In genomic region chr20:38354227-38354626, GRCh38 we compare ENCODE assay signal across 23 cellular contexts. TPM values are rescaled to one million over a fixed set of nuclear protein-coding genes. Genes with fewer than 3 reads are reported as not detected.
A peak's percentile ranks its signal among the peaks of the same experiment; 100 is the strongest.
DNase-seq lines count a peak whose midpoint lies in the region; ATAC-seq, FAIRE-seq and TF ChIP-seq lines count a peak whose summit lies in the region.
"Had no signal": no experiment of that assay in that cellular context is flagged by ENCODE, and none has a peak within 500 bp of the region (broad histone marks: within the 10 kb centered on the region; RNA-seq: fewer than 3 reads in every experiment).

No MANE protein-coding gene starts in this region.

- no peak overlapping the region for H2AFZ ChIP-seq in H9 (ENCODE audit: low read length)
- no peak overlapping the region for H2AFZ ChIP-seq in HepG2 (ENCODE audit: low read length)
- H2AFZ ChIP-seq in neuronal stem cell (ENCODE audit: low read length), result no peak overlapping the region
- H2AFZ ChIP-seq in SK-N-SH (ENCODE audit: low read depth), result no peak overlapping the region
- H2AFZ ChIP-seq: GM23248 had no signal

- intact Hi-C loops in HepG2 (cut with micrococcal nuclease; ENCODE audit: unreplicated experiment), result no loop called here

- no peak overlapping the region for H2BK12ac ChIP-seq in H9 (ENCODE audit: insufficient read length, low read depth, low read length)
- peak overlapping the region; percentile 69 for H2BK12ac ChIP-seq in neuronal stem cell (ENCODE audit: low read length)

- H3K79me2 ChIP-seq in H9 (ENCODE audit: insufficient read depth, low read length), result no peaks in the 10 kb centered on the region
- no peaks in the 10 kb centered on the region for H3K79me2 ChIP-seq in HepG2 (ENCODE audit: insufficient read depth, low read length)
- H3K79me2 ChIP-seq in SK-N-SH (ENCODE audit: insufficient read depth), result no peaks in the 10 kb centered on the region

- in situ Hi-C loops in HepG2 (cut with HindIII; ENCODE audit: extremely low pct_ligation_motif_present, low pct_unique_long_range_greater_than_20kb), result no loop called here

- peaks cover 7% of the 10 kb centered on the region; the same call in 1 of the 2 replicates for H3K4me1 ChIP-seq in H9 (ENCODE audit: insufficient read depth, low read length)
- H3K4me1 ChIP-seq in HepG2 (ENCODE audit: insufficient read depth, low read length), result peaks cover 13% of the 10 kb centered on the region
- no peaks in the 10 kb centered on the region for H3K4me1 ChIP-seq in neuronal stem cell (ENCODE audit: control insufficient read depth in 2 of 2, insufficient read depth in 1 of 2, low read depth in 1 of 2, low read length in 2 of 2)
- no peaks in the 10 kb centered on the region for H3K4me1 ChIP-seq in SK-N-SH (ENCODE audit: control insufficient read depth in 1 of 2, insufficient read depth in 2 of 2, low read depth in 1 of 2, low read length in 1 of 2)
- H3K4me1 ChIP-seq: BE2C had no signal

- H3K36me3 ChIP-seq in HepG2 (replicated peaks in 1 of 2; ENCODE audit: control insufficient read depth in 1 of 2, insufficient read depth in 2 of 2, low read length in 2 of 2) (no peaks in the 10 kb centered on the region), neuronal stem cell (replicated peaks in 1 of 2; ENCODE audit: control insufficient read depth in 2 of 2, insufficient read depth in 2 of 2, low read length in 2 of 2) (no peaks in the 10 kb centered on the region), SK-N-SH (replicated peaks in 1 of 2; ENCODE audit: control insufficient read depth in 1 of 2, insufficient read depth in 2 of 2, low read length in 1 of 2) (no peaks in the 10 kb centered on the region)
- H3K36me3 ChIP-seq: BE2C had no signal

- H3K9ac ChIP-seq in H9 (ENCODE audit: extremely low read depth, insufficient read length, low read length), result no peak overlapping the region
- H3K9ac ChIP-seq in HepG2 (ENCODE audit: insufficient read depth, low read depth, low read length), result no peak overlapping the region
- no peak overlapping the region for H3K9ac ChIP-seq in neuronal stem cell (ENCODE audit: low read depth, low read length, poor library complexity)
- H3K9ac ChIP-seq in SK-N-SH, result no peak overlapping the region
- H3K9ac ChIP-seq: GM23248 had no signal

- H3K36me3 Mint-ChIP-seq in H9 (ENCODE audit: insufficient read depth in 1 of 3, low read depth in 3 of 3), result no peaks in the 10 kb centered on the region
- no peaks in the 10 kb centered on the region for H3K36me3 Mint-ChIP-seq in WTC11
- H3K36me3 Mint-ChIP-seq: CD4-positive, CD25-positive, alpha-beta regulatory T cell; CD8-positive, alpha-beta memory T cell had no signal

- TF ChIP-seq RAD21 in HepG2 (CRISPR knock-in tag; IDR thresholded peaks at IDR 0.05) (no peak), SK-N-SH (IDR thresholded peaks at IDR 0.05; ENCODE audit: low read length) (no peak)

- no peaks in the 10 kb centered on the region for H3K9me2 ChIP-seq in SK-N-SH

- H4K8ac ChIP-seq in H9 (replicated peaks; ENCODE audit: insufficient read length, low read depth, low read length), result no peak overlapping the region
- no peak overlapping the region for H4K8ac ChIP-seq in neuronal stem cell (ENCODE audit: low read depth, low read length)

- H2BK15ac ChIP-seq in H9 (ENCODE audit: low read depth, low read length) (no peak overlapping the region), neuronal stem cell (ENCODE audit: low read length) (peak overlapping the region; percentile 70)

- H3K56ac ChIP-seq in H9 (ENCODE audit: insufficient read length, low read depth, low read length), result no peak overlapping the region

- no peak overlapping the region for H3K4me2 ChIP-seq in H9 (ENCODE audit: insufficient read depth, insufficient read length, low read length)
- no peak overlapping the region for H3K4me2 ChIP-seq in HepG2 (ENCODE audit: low read depth, low read length)
- H3K4me2 ChIP-seq in neuronal stem cell (ENCODE audit: insufficient read depth, low read length, poor library complexity, severe bottlenecking), result no peak overlapping the region
- no peak overlapping the region for H3K4me2 ChIP-seq in SK-N-SH

- WGBS in H9 (ENCODE audit: extremely low coverage, insufficient read length, low lambda C conversion rate), result no CpG with 5 or more reads among the region's 10 CpGs
- WGBS in HepG2 (ENCODE audit: low lambda C conversion rate), result 71% methylated on average over 9 of the region's 10 CpGs
- no CpG with 5 or more reads among the region's 10 CpGs for WGBS in neuronal stem cell (ENCODE audit: extremely low coverage in 2 of 2, insufficient read length in 2 of 2, insufficient replicate concordance in 1 of 2), 2 donors
- WGBS in SK-N-SH (ENCODE audit: low lambda C conversion rate), result 100% methylated on average over 4 of the region's 10 CpGs

- no peak for TF ChIP-seq POLR2A in HepG2 (IDR thresholded peaks at IDR 0.05; ENCODE audit: insufficient read depth in 1 of 2, low read depth in 2 of 2, low read length in 2 of 2)

- no peak overlapping the region for H2AK5ac ChIP-seq in H9 (ENCODE audit: insufficient read length, low read length)
- no peak overlapping the region for H2AK5ac ChIP-seq in neuronal stem cell (ENCODE audit: low read depth, low read length)

- H3K4me1 Mint-ChIP-seq in H9 (peaks cover 38 to 50% of the 10 kb centered on the region in 2 experiments), WTC11 (peaks cover 41% of the 10 kb centered on the region)
- H3K4me1 Mint-ChIP-seq: CD4-positive, CD25-positive, alpha-beta regulatory T cell; CD8-positive, alpha-beta memory T cell had no signal

- H2BK5ac ChIP-seq in H9 (ENCODE audit: insufficient read length, low read length) (no peak overlapping the region), neuronal stem cell (ENCODE audit: low read length) (no peak overlapping the region)

- no peak for DNase-seq in H9
- no peak for DNase-seq in WTC11 (ENCODE audit: low spot score)
- no peak for DNase-seq in HepG2 (ENCODE audit: low spot score)
- DNase-seq in neuronal stem cell (ENCODE audit: low spot score), result no peak
- no peak for DNase-seq in SK-N-SH
- DNase-seq in cerebellum (ENCODE audit: low spot score), result no peak
- no peak for DNase-seq in amygdala (lab: John Stamatoyannopoulos, UW)
- DNase-seq: ACHN; BE2C; C1 segment of cervical spinal cord; CD4-positive, CD25-positive, alpha-beta regulatory T cell; CD8-positive, alpha-beta memory T cell; COR-L47; DMS 273 treated with DMSO at 0.1 percent for 48 hours; DMS53; DND-41; EL; GM23248; H7 had no signal

- no peak for TF ChIP-seq EP300 in HepG2 (IDR thresholded peaks at IDR 0.05; ENCODE audit: low read depth in 2 of 2, low read length in 2 of 2)
- TF ChIP-seq EP300 in HepG2 (CRISPR knock-in tag; IDR thresholded peaks at IDR 0.05; ENCODE audit: borderline replicate concordance), result no peak
- no peak for TF ChIP-seq EP300 in SK-N-SH (IDR thresholded peaks at IDR 0.05; ENCODE audit: borderline replicate concordance in 1 of 2, low read depth in 1 of 2, low read length in 1 of 2)

- FAIRE-seq in HepG2 (lab: Jason Lieb, UNC), result no peak
- FAIRE-seq: A204.1, GM12878, HTR-8/SVneo had no signal

- CTCF ChIA-PET in WTC11 (lab: Charles Lee) (interaction anchor here (1.3 to 12.6 kb wide), 3 partner anchors 15 to 55 kb away, joined by 3 to 329 read pairs (median 62); no protein-coding TSS in a partner anchor), HepG2 (lab: Yijun Ruan, JAX; ENCODE audit: low intra/inter-chr PET ratio, low total read pairs) (no interaction called here), SK-N-SH (lab: Yijun Ruan, JAX) (interaction anchor here (1.2 to 2.3 kb wide), 5 partner anchors 15 to 790 kb away, joined by 4 to 6 read pairs (median 4); no protein-coding TSS in a partner anchor)

- H3K27me3 ChIP-seq in H9 (ENCODE audit: insufficient read depth, low read length) (no peaks in the 10 kb centered on the region), HepG2 (ENCODE audit: control insufficient read depth in 1 of 2, insufficient read depth in 2 of 2, low read length in 2 of 2) (no peaks in the 10 kb centered on the region), neuronal stem cell (ENCODE audit: control insufficient read depth in 3 of 3, insufficient read depth in 3 of 3, low read depth in 1 of 3, low read length in 3 of 3) (peaks cover 0 to 7% (median 0%) of the 10 kb centered on the region in 3 experiments), SK-N-SH (ENCODE audit: insufficient read depth) (no peaks in the 10 kb centered on the region; the same call in 1 of the 2 replicates)
- H3K27me3 ChIP-seq: BE2C had no signal

- no peak overlapping the region for H3K4me3 ChIP-seq in HepG2 (replicated peaks in 1 of 3; ENCODE audit: insufficient read depth in 1 of 3, low read depth in 2 of 3, low read length in 3 of 3)
- H3K4me3 ChIP-seq in neuronal stem cell (ENCODE audit: low read length in 2 of 2), result no peak overlapping the region
- H3K4me3 ChIP-seq in SK-N-SH (ENCODE audit: low read depth in 2 of 2, low read length in 1 of 2), result no peak overlapping the region
- H3K4me3 ChIP-seq: GM12878, GM23248 had no signal

- H4K20me1 ChIP-seq in H9 (ENCODE audit: control insufficient read depth, insufficient read depth, insufficient read length) (no peaks in the 10 kb centered on the region), HepG2 (ENCODE audit: insufficient read depth, low read length) (no peaks in the 10 kb centered on the region), SK-N-SH (ENCODE audit: insufficient read depth) (no peaks in the 10 kb centered on the region)

- no peak for TF ChIP-seq CTCF in H9 (conservative IDR thresholded peaks at IDR 0.05)
- no peak for TF ChIP-seq CTCF in WTC11 (IDR thresholded peaks at IDR 0.05)
- TF ChIP-seq CTCF in HepG2 (CRISPR knock-in tag; IDR thresholded peaks at IDR 0.05), result no peak
- TF ChIP-seq CTCF in SK-N-SH (IDR thresholded peaks at IDR 0.05), result no peak

- H3K9me3 Mint-ChIP-seq in H9, result no peaks in the 10 kb centered on the region
- no peaks in the 10 kb centered on the region for H3K9me3 Mint-ChIP-seq in WTC11
- H3K9me3 Mint-ChIP-seq: CD4-positive, CD25-positive, alpha-beta regulatory T cell; CD8-positive, alpha-beta memory T cell had no signal

- H3T11ph ChIP-seq in H9 (ENCODE audit: low read length), result no peak overlapping the region

- H3K27ac ChIP-seq in H9 (ENCODE audit: insufficient read length, low read depth, low read length) (no peak overlapping the region), HepG2 (ENCODE audit: extremely low read length, insufficient read depth, low read length) (no peak overlapping the region), neuronal stem cell (replicated peaks; ENCODE audit: low read length) (no peak overlapping the region), SK-N-SH (ENCODE audit: low read depth in 2 of 2, low read length in 1 of 2) (no peak overlapping the region)
- H3K27ac ChIP-seq: GM23248 had no signal

- no peak for ATAC-seq in WTC11
- ATAC-seq in HepG2, result no peak
- ATAC-seq: GM12878 had no signal

- POLR2A ChIA-PET in WTC11 (lab: Charles Lee), result no interaction called here
- POLR2A ChIA-PET in HepG2 (lab: Yijun Ruan, JAX), result no interaction called here
- POLR2A ChIA-PET in SK-N-SH (lab: Yijun Ruan, JAX), result interaction anchor here (0.7 kb wide), 1 partner anchor 52 kb away, joined by 3 read pairs; no protein-coding TSS in a partner anchor

- BruUV-seq in HepG2 (replicated peaks; lab: Mats Ljungman, UMichigan), result no TSS peak

- H3K23ac ChIP-seq in H9 (ENCODE audit: insufficient read length, low read depth, low read length), result no peak overlapping the region
- H3K23ac ChIP-seq in neuronal stem cell (ENCODE audit: low read depth, low read length, poor library complexity), result peak overlapping the region; percentile 57

- H3K79me1 ChIP-seq in H9 (ENCODE audit: insufficient read depth, low read depth, low read length, poor library complexity, severe bottlenecking) (no peaks in the 10 kb centered on the region), neuronal stem cell (ENCODE audit: low read depth, low read length) (no peaks in the 10 kb centered on the region)

- H3K27me3 Mint-ChIP-seq in H9 (ENCODE audit: low read depth), result no peaks in the 10 kb centered on the region; the same call in 1 of the 2 replicates
- H3K27me3 Mint-ChIP-seq in WTC11 (ENCODE audit: low read depth), result no peaks in the 10 kb centered on the region
- H3K27me3 Mint-ChIP-seq: CD4-positive, CD25-positive, alpha-beta regulatory T cell had no signal

- no peaks in the 10 kb centered on the region for H3K23me2 ChIP-seq in H9 (ENCODE audit: insufficient read length, low read depth, low read length, poor library complexity, severe bottlenecking)

- no peak overlapping the region for H3K18ac ChIP-seq in H9 (ENCODE audit: insufficient read length, low read depth, low read length)
- no peak overlapping the region for H3K18ac ChIP-seq in neuronal stem cell (ENCODE audit: low read length)

- H3F3A ChIP-seq in SK-N-SH (replicated peaks; ENCODE audit: insufficient read depth), result no peaks in the 10 kb centered on the region

- H3K27ac Mint-ChIP-seq in H9, result peak overlapping the region in 2 of 3 experiments; percentile 4 to 72; a peak in 1 of 7 replicates
- H3K27ac Mint-ChIP-seq in WTC11, result 0 out of 2 replicates have a peak overlapping the region, but pooled peaks have one; percentile 67
- H3K27ac Mint-ChIP-seq: CD4-positive, CD25-positive, alpha-beta regulatory T cell; CD8-positive, alpha-beta memory T cell had no signal

- H3K4me3 Mint-ChIP-seq in H9, result no peak overlapping the region
- no peak overlapping the region for H3K4me3 Mint-ChIP-seq in WTC11
- H3K4me3 Mint-ChIP-seq: CD4-positive, CD25-positive, alpha-beta regulatory T cell; CD8-positive, alpha-beta memory T cell had no signal

- H4K91ac ChIP-seq in H9 (ENCODE audit: insufficient read length, low read depth, low read length) (no peak overlapping the region), neuronal stem cell (ENCODE audit: low read depth, low read length, poor library complexity) (no peak overlapping the region)

- H2BK120ac ChIP-seq in H9 (ENCODE audit: low read depth, low read length, poor library complexity, severe bottlenecking) (no peak overlapping the region), neuronal stem cell (ENCODE audit: low read depth, low read length) (no peak overlapping the region)

- H4K5ac ChIP-seq in H9 (ENCODE audit: insufficient read length, low read depth, low read length), result no peak overlapping the region

- H3K4ac ChIP-seq in H9 (ENCODE audit: low read depth, low read length), result no peak overlapping the region
- no peak overlapping the region for H3K4ac ChIP-seq in neuronal stem cell (ENCODE audit: low read length)

- no peak overlapping the region for H3K14ac ChIP-seq in H9 (ENCODE audit: insufficient read depth, low read length)
- no peak overlapping the region for H3K14ac ChIP-seq in neuronal stem cell (ENCODE audit: low read length)

- H3K9me3 ChIP-seq in H9 (ENCODE audit: control insufficient read depth, low read depth, low read length), result no peaks in the 10 kb centered on the region
- no peaks in the 10 kb centered on the region for H3K9me3 ChIP-seq in HepG2 (ENCODE audit: low read length)
- H3K9me3 ChIP-seq in neuronal stem cell (replicated peaks in 1 of 2; ENCODE audit: control insufficient read depth in 2 of 2, insufficient read depth in 1 of 2, low read depth in 1 of 2, low read length in 2 of 2), result no peaks in the 10 kb centered on the region
- no peaks in the 10 kb centered on the region for H3K9me3 ChIP-seq in SK-N-SH
- H3K9me3 ChIP-seq: BE2C had no signal

- H2BK20ac ChIP-seq in H9 (ENCODE audit: low read depth, low read length, poor library complexity, severe bottlenecking), result no peak overlapping the region

RNA-seq across cellular contexts. Expression of gene LBP, which starts 7.9 kb away (rescaled TPM):
- total RNA-seq in H9 (2021), result 0.35 and 0.52 TPM in 2 replicates
- total RNA-seq in WTC11 (2021), result 0.27 to 0.37 TPM (median 0.34 TPM) in 3 replicates
- 0.20 TPM in 1 of 2 replicates, not detected in the other for total RNA-seq in HepG2 (2016; rRNA removed; fragmentation: Illumina TruSeq; extraction: Trizol)
- not detected in 2 replicates for total RNA-seq in HepG2 (2016; cell fraction: cytosol; rRNA removed; fragmentation: Illumina TruSeq; extraction: Trizol; ENCODE audit: low read depth)
- total RNA-seq in HepG2 (2016; cell fraction: insoluble cytoplasmic fraction; rRNA removed; fragmentation: Illumina TruSeq; extraction: Trizol), result 0.06 TPM in 1 of 2 replicates, not detected in the other
- 0.09 TPM in 1 of 2 replicates, not detected in the other for total RNA-seq in HepG2 (2016; cell fraction: membrane; rRNA removed; fragmentation: Illumina TruSeq; extraction: Trizol)
- not detected in 2 replicates for total RNA-seq in HepG2 (2016; cell fraction: nucleus; rRNA removed; fragmentation: Illumina TruSeq; extraction: Trizol)
- 0.07 and 0.26 TPM in 2 replicates for polyA plus RNA-seq in HepG2 (2011; rRNA removed)
- polyA plus RNA-seq in HepG2 (2011; cell fraction: cytosol; rRNA removed), result 0.17 and 0.32 TPM in 2 replicates
- 0.08 and 0.14 TPM in 2 replicates for polyA plus RNA-seq in HepG2 (2011; cell fraction: nucleus; rRNA removed)
- polyA plus RNA-seq in HepG2 (2012), result 0.20 TPM in 1 of 2 replicates, not detected in the other
- polyA plus RNA-seq in HepG2 (2016; cell fraction: cytosol; fragmentation: Illumina TruSeq; extraction: Trizol; ENCODE audit: low read depth), result 0.08 TPM in 1 of 2 replicates, not detected in the other
- not detected in 2 replicates for polyA plus RNA-seq in HepG2 (2016; cell fraction: insoluble cytoplasmic fraction; fragmentation: Illumina TruSeq; extraction: Trizol; ENCODE audit: low read depth)
- polyA plus RNA-seq in HepG2 (2016; cell fraction: membrane; fragmentation: Illumina TruSeq; extraction: Trizol; ENCODE audit: low read depth), result 0.10 TPM in 1 of 2 replicates, not detected in the other
- not detected in 2 replicates for polyA plus RNA-seq in HepG2 (2016; cell fraction: nucleus; fragmentation: Illumina TruSeq; extraction: Trizol; ENCODE audit: insufficient read depth, low read depth)
- 0.72 TPM in 1 of 2 replicates, not detected in the other for polyA minus RNA-seq in HepG2 (2011; rRNA and poly(A)+ RNA removed; ENCODE audit: low replicate concordance)
- polyA minus RNA-seq in HepG2 (2011; cell fraction: cytosol; rRNA and poly(A)+ RNA removed), result not detected in 2 replicates
- not detected in 2 replicates for polyA minus RNA-seq in HepG2 (2011; cell fraction: nucleus; rRNA and poly(A)+ RNA removed)
- 0.04 TPM for polyA plus RNA-seq in neuronal stem cell (2013, experiment 1 of 2)
- polyA plus RNA-seq in neuronal stem cell (2013, experiment 2 of 2), result 0.03 TPM
- 0.03 and 0.05 TPM in 2 replicates for polyA plus RNA-seq in SK-N-SH (2012; rRNA removed)
- polyA plus RNA-seq in SK-N-SH (2012; cell fraction: cytosol; rRNA removed), result 0.03 and 0.04 TPM in 2 replicates
- not detected in 2 replicates for polyA plus RNA-seq in SK-N-SH (2012; cell fraction: nucleus; rRNA removed)
- 0.18 TPM for total RNA-seq in cerebellum
- total RNA-seq: CD4-positive, CD25-positive, alpha-beta regulatory T cell; CD8-positive, alpha-beta memory T cell; G401; GM23248 had no signal
- polyA plus RNA-seq: CD4-positive, CD25-positive, alpha-beta regulatory T cell; CD8-positive, alpha-beta memory T cell; GM23248 had no signal

RNA-seq across cellular contexts. Expression of gene BPI, which starts 50.3 kb away (rescaled TPM):
- total RNA-seq in H9 (2021) (not detected in 2 replicates), WTC11 (2021) (not detected in 3 replicates), HepG2 (2016; rRNA removed; fragmentation: Illumina TruSeq; extraction: Trizol) (not detected in 2 replicates), cerebellum (0.27 TPM)
- total RNA-seq in HepG2 (2016; cell fraction: cytosol; rRNA removed; fragmentation: Illumina TruSeq; extraction: Trizol; ENCODE audit: low read depth), result not detected in 2 replicates
- not detected in 2 replicates for total RNA-seq in HepG2 (2016; cell fraction: insoluble cytoplasmic fraction; rRNA removed; fragmentation: Illumina TruSeq; extraction: Trizol)
- not detected in 2 replicates for total RNA-seq in HepG2 (2016; cell fraction: membrane; rRNA removed; fragmentation: Illumina TruSeq; extraction: Trizol)
- not detected in 2 replicates for total RNA-seq in HepG2 (2016; cell fraction: nucleus; rRNA removed; fragmentation: Illumina TruSeq; extraction: Trizol)
- polyA plus RNA-seq in HepG2 (2011; rRNA removed) (not detected in 2 replicates), SK-N-SH (2012; rRNA removed) (not detected in 2 replicates)
- polyA plus RNA-seq in HepG2 (2011; cell fraction: cytosol; rRNA removed), result not detected in 2 replicates
- polyA plus RNA-seq in HepG2 (2011; cell fraction: nucleus; rRNA removed), result not detected in 2 replicates
- not detected in 2 replicates for polyA plus RNA-seq in HepG2 (2012)
- polyA plus RNA-seq in HepG2 (2016; cell fraction: cytosol; fragmentation: Illumina TruSeq; extraction: Trizol; ENCODE audit: low read depth), result not detected in 2 replicates
- not detected in 2 replicates for polyA plus RNA-seq in HepG2 (2016; cell fraction: insoluble cytoplasmic fraction; fragmentation: Illumina TruSeq; extraction: Trizol; ENCODE audit: low read depth)
- not detected in 2 replicates for polyA plus RNA-seq in HepG2 (2016; cell fraction: membrane; fragmentation: Illumina TruSeq; extraction: Trizol; ENCODE audit: low read depth)
- polyA plus RNA-seq in HepG2 (2016; cell fraction: nucleus; fragmentation: Illumina TruSeq; extraction: Trizol; ENCODE audit: insufficient read depth, low read depth), result not detected in 2 replicates
- not detected in 2 replicates for polyA minus RNA-seq in HepG2 (2011; rRNA and poly(A)+ RNA removed; ENCODE audit: low replicate concordance)
- polyA minus RNA-seq in HepG2 (2011; cell fraction: cytosol; rRNA and poly(A)+ RNA removed), result not detected in 2 replicates
- polyA minus RNA-seq in HepG2 (2011; cell fraction: nucleus; rRNA and poly(A)+ RNA removed), result not detected in 2 replicates
- not detected for polyA plus RNA-seq in neuronal stem cell (2013, experiment 1 of 2)
- polyA plus RNA-seq in neuronal stem cell (2013, experiment 2 of 2), result not detected
- polyA plus RNA-seq in SK-N-SH (2012; cell fraction: cytosol; rRNA removed), result not detected in 2 replicates
- 0.02 TPM in 1 of 2 replicates, not detected in the other for polyA plus RNA-seq in SK-N-SH (2012; cell fraction: nucleus; rRNA removed)
- total RNA-seq: CD4-positive, CD25-positive, alpha-beta regulatory T cell; CD8-positive, alpha-beta memory T cell; G401; GM12878; GM23248; H7 had no signal
- polyA plus RNA-seq: CD4-positive, CD25-positive, alpha-beta regulatory T cell; CD8-positive, alpha-beta memory T cell; GM12878 had no signal
